In genomic region chr3:152281032-152281713, GRCh38 we compare ENCODE assay signal across 9 cellular contexts. TPM values are rescaled to one million over a fixed set of nuclear protein-coding genes. Genes with fewer than 3 reads are reported as not detected.
DNase-seq lines count a peak whose midpoint lies in the region; ATAC-seq, FAIRE-seq and TF ChIP-seq lines count a peak whose summit lies in the region.
"Had no signal": no experiment of that assay in that cellular context is flagged by ENCODE, and none has a peak within 500 bp of the region (broad histone marks: within the 10 kb centered on the region; RNA-seq: fewer than 3 reads in every experiment).

No MANE protein-coding gene starts in this region.

- no peak for DNase-seq in CD4-positive, alpha-beta memory T cell
- no peak for DNase-seq in Right ventricle myocardium superior
- no peak for DNase-seq in DMS 273 (lab: John Stamatoyannopoulos, UW; ENCODE audit: unreplicated experiment)
- no peak for DNase-seq in kidney
- DNase-seq in UCSD-AML1 (lab: John Stamatoyannopoulos, UW; ENCODE audit: unreplicated experiment): no peak

- peak overlapping the region; percentile 15 to 87 (median 70) for H3K4me3 Mint-ChIP-seq in CD4-positive, alpha-beta memory T cell

- TF ChIP-seq CTCF in kidney (IDR thresholded peaks at IDR 0.05; ENCODE audit: borderline replicate concordance, extremely low read depth, insufficient read depth): no peak

- POLR2A ChIA-PET in CD4-positive, alpha-beta memory T cell (lab: Charles Lee; ENCODE audit: partially characterized antibody): interaction anchor here (0.6 to 9.6 kb wide), 17 partner anchors 9 to 135 kb away, joined by 3 to 206 read pairs (median 6); partner anchors contain the start of gene MBNL1

- H3K4me1 ChIP-seq in CD4-positive, alpha-beta memory T cell (ENCODE audit: insufficient read depth, low read length): peaks cover 97% of the 10 kb centered on the region
- H3K4me1 ChIP-seq in kidney (ENCODE audit: control insufficient read depth in 1 of 2, insufficient read depth in 1 of 2, low read depth in 1 of 2, low read length in 2 of 2): peaks cover 20 to 32% of the 10 kb centered on the region in 2 donors

- H3K4me3 ChIP-seq in CD4-positive, alpha-beta memory T cell (ENCODE audit: low read length in 2 of 2): no peak overlapping the region
- no peak overlapping the region for H3K4me3 ChIP-seq in kidney (ENCODE audit: low read length in 2 of 2)

- CTCF ChIA-PET in CD4-positive, alpha-beta memory T cell (lab: Charles Lee; ENCODE audit: partially characterized antibody): interaction anchor here (1.3 to 2.1 kb wide), 2 partner anchors 10 to 97 kb away, joined by 5 to 10 read pairs; no protein-coding TSS in a partner anchor

- H3K9ac ChIP-seq in kidney (ENCODE audit: low read length in 2 of 2): no peak overlapping the region

- FAIRE-seq in kidney (lab: Jason Lieb, UNC): no peak

- peaks cover 61 to 85% (median 72%) of the 10 kb centered on the region in 4 donors for H3K4me1 Mint-ChIP-seq in CD4-positive, alpha-beta memory T cell

- no peaks in the 10 kb centered on the region for H3K27me3 Mint-ChIP-seq in CD4-positive, alpha-beta memory T cell
- H3K27me3 Mint-ChIP-seq: brain had no signal

- peak overlapping the region; percentile 62 to 88 (median 76) for H3K27ac Mint-ChIP-seq in CD4-positive, alpha-beta memory T cell

- H3K27me3 ChIP-seq in CD4-positive, alpha-beta memory T cell (ENCODE audit: insufficient read depth, low read length): no peaks in the 10 kb centered on the region

- no peaks in the 10 kb centered on the region for H3K36me3 ChIP-seq in CD4-positive, alpha-beta memory T cell (ENCODE audit: insufficient read depth, low read length)
- H3K36me3 ChIP-seq in kidney (ENCODE audit: control insufficient read depth in 1 of 2, insufficient read depth in 2 of 2, low read length in 2 of 2): no peaks in the 10 kb centered on the region

- H3K9me3 Mint-ChIP-seq in CD4-positive, alpha-beta memory T cell: no peaks in the 10 kb centered on the region
- H3K9me3 Mint-ChIP-seq: brain had no signal

- no peaks in the 10 kb centered on the region for H3K9me3 ChIP-seq in CD4-positive, alpha-beta memory T cell (ENCODE audit: control insufficient read depth in 1 of 2, low read length in 2 of 2)
- H3K9me3 ChIP-seq in kidney (ENCODE audit: control insufficient read depth in 1 of 2, low read length in 2 of 2): no peaks in the 10 kb centered on the region

- ATAC-seq in GM21390 (IDR thresholded peaks at IDR 0.05; ENCODE audit: unreplicated experiment) (peak; percentile 79), HG03571 (IDR thresholded peaks at IDR 0.05; ENCODE audit: unreplicated experiment) (peak; percentile 58), Right ventricle myocardium superior (ENCODE audit: poor library complexity) (peak; percentile 49), HG02970 (IDR thresholded peaks at IDR 0.05; ENCODE audit: low FRiP score, unreplicated experiment) (no peak)

- H3K36me3 Mint-ChIP-seq in CD4-positive, alpha-beta memory T cell: peaks cover 0 to 20% of the 10 kb centered on the region in 2 donors
- H3K36me3 Mint-ChIP-seq: brain had no signal

- intact Hi-C loops in CD4-positive, alpha-beta memory T cell (cut with micrococcal nuclease): loop anchor here (5.0 kb wide), 1 partner anchor 36 kb away; no protein-coding TSS in a partner anchor
- intact Hi-C loops in Right ventricle myocardium superior (cut with DNase I) (no loop called here), kidney (cut with DNase I) (no loop called here)

- peak overlapping the region; percentile 61 for H3K27ac ChIP-seq in CD4-positive, alpha-beta memory T cell (ENCODE audit: low read depth, low read length)
- H3K27ac ChIP-seq in kidney (ENCODE audit: low read depth in 2 of 2, low read length in 2 of 2): peak overlapping the region in 1 of 2 donors; percentile 17

RNA-seq across cellular contexts. Expression of gene MBNL1, which starts 12.4 kb away (rescaled TPM):
- 100 to 1,000 TPM; 420 to 430 TPM for total RNA-seq in CD4-positive, alpha-beta memory T cell
- polyA plus RNA-seq in CD4-positive, alpha-beta memory T cell: 100 to 1,000 TPM; 289 to 302 TPM
- total RNA-seq in Right ventricle myocardium superior: 182 TPM
- 167 TPM for total RNA-seq in kidney
- polyA plus RNA-seq in kidney (ENCODE audit: insufficient read depth, low read depth, low replicate concordance): 22.0 TPM
